In the genomic region with DNA sequence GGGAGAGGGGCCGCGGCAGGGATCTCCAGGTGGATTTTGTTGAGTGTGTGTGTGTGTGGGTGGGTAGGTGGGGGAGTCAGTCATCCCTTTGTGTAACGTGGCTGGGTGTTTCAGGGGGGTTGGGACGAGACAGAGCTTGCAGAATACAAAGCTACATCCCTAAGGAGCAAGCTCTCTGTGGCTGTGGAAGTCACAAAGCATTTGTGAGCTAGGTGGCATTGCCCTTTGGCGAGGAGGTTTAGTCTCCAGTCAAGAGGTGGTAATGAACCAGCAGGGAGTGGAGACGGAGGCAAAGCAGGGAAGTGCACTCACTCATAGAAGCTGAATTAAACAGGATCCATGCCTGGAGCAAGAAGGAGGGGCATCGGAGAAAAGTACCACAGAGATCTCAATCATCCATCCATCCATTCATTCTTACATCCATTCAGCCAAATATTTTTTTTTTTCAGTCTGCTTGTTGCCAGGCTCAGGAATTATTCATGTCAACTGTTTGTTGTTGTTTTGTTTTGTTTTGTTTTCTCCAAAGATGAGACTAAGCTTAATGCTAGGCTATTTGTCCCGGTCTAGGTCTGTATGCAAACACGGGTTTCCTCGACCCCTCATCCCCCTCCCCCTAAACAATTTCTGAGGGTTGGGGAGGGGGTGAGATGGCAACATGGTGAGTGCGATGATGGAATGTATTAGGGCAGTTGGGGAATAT, we compare ENCODE assay signal across 1 cellular context.
TF ChIP-seq lines count a peak whose summit lies in the region.

No MANE protein-coding gene starts in this region.

TF ChIP-seq in A549, 52 proteins besides CTCF, POLR2A, EP300 and RAD21 (continued from another document):
- TF ChIP-seq ESRRA (IDR thresholded peaks at IDR 0.05; ENCODE audit: borderline replicate concordance, low read length) (no peak), MYC (IDR thresholded peaks at IDR 0.05; ENCODE audit: borderline replicate concordance, low read length) (no peak), FOSB (CRISPR knock-in tag; IDR thresholded peaks at IDR 0.05) (no peak), RFX5 (IDR thresholded peaks at IDR 0.05) (no peak), CHD2 (IDR thresholded peaks at IDR 0.05; ENCODE audit: low read length, partially characterized antibody) (no peak), HOXA7 (CRISPR knock-in tag; IDR thresholded peaks at IDR 0.05) (no peak), EHMT2 (IDR thresholded peaks at IDR 0.05; ENCODE audit: low read depth) (no peak), POLR2AphosphoS2 (conservative IDR thresholded peaks at IDR 0.05; ENCODE audit: low read length) (no peak), TP53 (CRISPR knock-in tag; IDR thresholded peaks at IDR 0.05) (no peak), HEYL (CRISPR knock-in tag; IDR thresholded peaks at IDR 0.05) (no peak), SREBF2 (IDR thresholded peaks at IDR 0.05) (no peak), MAFK (IDR thresholded peaks at IDR 0.05; ENCODE audit: partially characterized antibody) (no peak), CBX2 (IDR thresholded peaks at IDR 0.05; ENCODE audit: borderline replicate concordance, low read depth) (no peak)
- TF ChIP-seq, protein P1, sequence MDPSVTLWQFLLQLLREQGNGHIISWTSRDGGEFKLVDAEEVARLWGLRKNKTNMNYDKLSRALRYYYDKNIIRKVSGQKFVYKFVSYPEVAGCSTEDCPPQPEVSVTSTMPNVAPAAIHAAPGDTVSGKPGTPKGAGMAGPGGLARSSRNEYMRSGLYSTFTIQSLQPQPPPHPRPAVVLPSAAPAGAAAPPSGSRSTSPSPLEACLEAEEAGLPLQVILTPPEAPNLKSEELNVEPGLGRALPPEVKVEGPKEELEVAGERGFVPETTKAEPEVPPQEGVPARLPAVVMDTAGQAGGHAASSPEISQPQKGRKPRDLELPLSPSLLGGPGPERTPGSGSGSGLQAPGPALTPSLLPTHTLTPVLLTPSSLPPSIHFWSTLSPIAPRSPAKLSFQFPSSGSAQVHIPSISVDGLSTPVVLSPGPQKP (IDR thresholded peaks at IDR 0.05; ENCODE audit: low read depth, low read length) = no peak
- TF ChIP-seq, protein P2, sequence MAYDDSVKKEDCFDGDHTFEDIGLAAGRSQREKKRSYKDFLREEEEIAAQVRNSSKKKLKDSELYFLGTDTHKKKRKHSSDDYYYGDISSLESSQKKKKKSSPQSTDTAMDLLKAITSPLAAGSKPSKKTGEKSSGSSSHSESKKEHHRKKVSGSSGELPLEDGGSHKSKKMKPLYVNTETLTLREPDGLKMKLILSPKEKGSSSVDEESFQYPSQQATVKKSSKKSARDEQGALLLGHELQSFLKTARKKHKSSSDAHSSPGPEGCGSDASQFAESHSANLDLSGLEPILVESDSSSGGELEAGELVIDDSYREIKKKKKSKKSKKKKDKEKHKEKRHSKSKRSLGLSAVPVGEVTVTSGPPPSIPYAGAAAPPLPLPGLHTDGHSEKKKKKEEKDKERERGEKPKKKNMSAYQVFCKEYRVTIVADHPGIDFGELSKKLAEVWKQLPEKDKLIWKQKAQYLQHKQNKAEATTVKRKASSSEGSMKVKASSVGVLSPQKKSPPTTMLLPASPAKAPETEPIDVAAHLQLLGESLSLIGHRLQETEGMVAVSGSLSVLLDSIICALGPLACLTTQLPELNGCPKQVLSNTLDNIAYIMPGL (CRISPR knock-in tag; IDR thresholded peaks at IDR 0.05; ENCODE audit: borderline replicate concordance) = no peak
- TF ChIP-seq, protein P3, sequence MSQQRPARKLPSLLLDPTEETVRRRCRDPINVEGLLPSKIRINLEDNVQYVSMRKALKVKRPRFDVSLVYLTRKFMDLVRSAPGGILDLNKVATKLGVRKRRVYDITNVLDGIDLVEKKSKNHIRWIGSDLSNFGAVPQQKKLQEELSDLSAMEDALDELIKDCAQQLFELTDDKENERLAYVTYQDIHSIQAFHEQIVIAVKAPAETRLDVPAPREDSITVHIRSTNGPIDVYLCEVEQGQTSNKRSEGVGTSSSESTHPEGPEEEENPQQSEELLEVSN (IDR thresholded peaks at IDR 0.05; ENCODE audit: borderline replicate concordance, low read depth) = no peak
TF ChIP-seq in A549: peak in this region for 0.
